Comparison of ENCODE assay signal across 1 cellular context in the genomic region with DNA sequence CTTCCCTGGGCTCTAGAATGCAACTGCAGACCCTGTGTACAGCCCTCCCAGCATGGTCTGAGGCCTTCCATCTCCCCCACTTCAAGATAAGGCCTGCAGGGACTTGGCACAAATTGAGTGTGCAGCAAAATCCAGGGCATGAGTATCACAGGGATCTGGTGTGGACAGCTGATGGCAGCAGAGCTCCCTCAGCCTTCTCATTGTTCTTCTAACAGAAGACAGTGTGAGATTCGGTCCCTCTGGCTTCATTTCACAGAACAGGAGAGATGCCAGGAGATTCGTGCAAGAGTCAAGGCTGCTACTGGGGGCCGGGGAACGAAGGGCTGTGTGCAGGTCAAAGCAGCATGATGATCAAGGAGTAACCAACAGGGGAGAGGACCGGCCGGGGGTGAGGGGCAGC.
TF ChIP-seq lines count a peak whose summit lies in the region.

No MANE protein-coding gene starts in this region.

TF ChIP-seq in K562, 482 proteins besides CTCF, POLR2A, EP300 and RAD21 (continued from another document):
- TF ChIP-seq, protein P1, sequence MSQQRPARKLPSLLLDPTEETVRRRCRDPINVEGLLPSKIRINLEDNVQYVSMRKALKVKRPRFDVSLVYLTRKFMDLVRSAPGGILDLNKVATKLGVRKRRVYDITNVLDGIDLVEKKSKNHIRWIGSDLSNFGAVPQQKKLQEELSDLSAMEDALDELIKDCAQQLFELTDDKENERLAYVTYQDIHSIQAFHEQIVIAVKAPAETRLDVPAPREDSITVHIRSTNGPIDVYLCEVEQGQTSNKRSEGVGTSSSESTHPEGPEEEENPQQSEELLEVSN (IDR thresholded peaks at IDR 0.05; ENCODE audit: borderline replicate concordance in 1 of 2, extremely low read depth in 1 of 2, insufficient read depth in 1 of 2, insufficient read length in 1 of 2, low read depth in 1 of 2, low read length in 1 of 2, poor library complexity in 1 of 2, severe bottlenecking in 1 of 2), result no peak
- TF ChIP-seq ZNF507 (tag; conservative IDR thresholded peaks at IDR 0.05), result no peak
- no peak for TF ChIP-seq ATF2 (CRISPR knock-in tag; IDR thresholded peaks at IDR 0.05)
- TF ChIP-seq MTA1 (IDR thresholded peaks at IDR 0.05; ENCODE audit: borderline replicate concordance), result no peak
- TF ChIP-seq PCBP2 (IDR thresholded peaks at IDR 0.05; ENCODE audit: low read depth, low read length, poor library complexity, severe bottlenecking), result no peak
- TF ChIP-seq, protein P2, sequence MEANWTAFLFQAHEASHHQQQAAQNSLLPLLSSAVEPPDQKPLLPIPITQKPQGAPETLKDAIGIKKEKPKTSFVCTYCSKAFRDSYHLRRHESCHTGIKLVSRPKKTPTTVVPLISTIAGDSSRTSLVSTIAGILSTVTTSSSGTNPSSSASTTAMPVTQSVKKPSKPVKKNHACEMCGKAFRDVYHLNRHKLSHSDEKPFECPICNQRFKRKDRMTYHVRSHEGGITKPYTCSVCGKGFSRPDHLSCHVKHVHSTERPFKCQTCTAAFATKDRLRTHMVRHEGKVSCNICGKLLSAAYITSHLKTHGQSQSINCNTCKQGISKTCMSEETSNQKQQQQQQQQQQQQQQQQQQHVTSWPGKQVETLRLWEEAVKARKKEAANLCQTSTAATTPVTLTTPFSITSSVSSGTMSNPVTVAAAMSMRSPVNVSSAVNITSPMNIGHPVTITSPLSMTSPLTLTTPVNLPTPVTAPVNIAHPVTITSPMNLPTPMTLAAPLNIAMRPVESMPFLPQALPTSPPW (CRISPR knock-in tag; IDR thresholded peaks at IDR 0.05), result no peak
- TF ChIP-seq, protein P3, sequence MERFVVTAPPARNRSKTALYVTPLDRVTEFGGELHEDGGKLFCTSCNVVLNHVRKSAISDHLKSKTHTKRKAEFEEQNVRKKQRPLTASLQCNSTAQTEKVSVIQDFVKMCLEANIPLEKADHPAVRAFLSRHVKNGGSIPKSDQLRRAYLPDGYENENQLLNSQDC (CRISPR knock-in tag; IDR thresholded peaks at IDR 0.05), result no peak
- no peak for TF ChIP-seq CC2D1A (IDR thresholded peaks at IDR 0.05)
- TF ChIP-seq SAFB (IDR thresholded peaks at IDR 0.05; ENCODE audit: borderline replicate concordance, low read depth, low read length), result no peak
- TF ChIP-seq STAT5A (IDR thresholded peaks at IDR 0.05; ENCODE audit: borderline replicate concordance, low read length), result no peak
- TF ChIP-seq, protein P4, sequence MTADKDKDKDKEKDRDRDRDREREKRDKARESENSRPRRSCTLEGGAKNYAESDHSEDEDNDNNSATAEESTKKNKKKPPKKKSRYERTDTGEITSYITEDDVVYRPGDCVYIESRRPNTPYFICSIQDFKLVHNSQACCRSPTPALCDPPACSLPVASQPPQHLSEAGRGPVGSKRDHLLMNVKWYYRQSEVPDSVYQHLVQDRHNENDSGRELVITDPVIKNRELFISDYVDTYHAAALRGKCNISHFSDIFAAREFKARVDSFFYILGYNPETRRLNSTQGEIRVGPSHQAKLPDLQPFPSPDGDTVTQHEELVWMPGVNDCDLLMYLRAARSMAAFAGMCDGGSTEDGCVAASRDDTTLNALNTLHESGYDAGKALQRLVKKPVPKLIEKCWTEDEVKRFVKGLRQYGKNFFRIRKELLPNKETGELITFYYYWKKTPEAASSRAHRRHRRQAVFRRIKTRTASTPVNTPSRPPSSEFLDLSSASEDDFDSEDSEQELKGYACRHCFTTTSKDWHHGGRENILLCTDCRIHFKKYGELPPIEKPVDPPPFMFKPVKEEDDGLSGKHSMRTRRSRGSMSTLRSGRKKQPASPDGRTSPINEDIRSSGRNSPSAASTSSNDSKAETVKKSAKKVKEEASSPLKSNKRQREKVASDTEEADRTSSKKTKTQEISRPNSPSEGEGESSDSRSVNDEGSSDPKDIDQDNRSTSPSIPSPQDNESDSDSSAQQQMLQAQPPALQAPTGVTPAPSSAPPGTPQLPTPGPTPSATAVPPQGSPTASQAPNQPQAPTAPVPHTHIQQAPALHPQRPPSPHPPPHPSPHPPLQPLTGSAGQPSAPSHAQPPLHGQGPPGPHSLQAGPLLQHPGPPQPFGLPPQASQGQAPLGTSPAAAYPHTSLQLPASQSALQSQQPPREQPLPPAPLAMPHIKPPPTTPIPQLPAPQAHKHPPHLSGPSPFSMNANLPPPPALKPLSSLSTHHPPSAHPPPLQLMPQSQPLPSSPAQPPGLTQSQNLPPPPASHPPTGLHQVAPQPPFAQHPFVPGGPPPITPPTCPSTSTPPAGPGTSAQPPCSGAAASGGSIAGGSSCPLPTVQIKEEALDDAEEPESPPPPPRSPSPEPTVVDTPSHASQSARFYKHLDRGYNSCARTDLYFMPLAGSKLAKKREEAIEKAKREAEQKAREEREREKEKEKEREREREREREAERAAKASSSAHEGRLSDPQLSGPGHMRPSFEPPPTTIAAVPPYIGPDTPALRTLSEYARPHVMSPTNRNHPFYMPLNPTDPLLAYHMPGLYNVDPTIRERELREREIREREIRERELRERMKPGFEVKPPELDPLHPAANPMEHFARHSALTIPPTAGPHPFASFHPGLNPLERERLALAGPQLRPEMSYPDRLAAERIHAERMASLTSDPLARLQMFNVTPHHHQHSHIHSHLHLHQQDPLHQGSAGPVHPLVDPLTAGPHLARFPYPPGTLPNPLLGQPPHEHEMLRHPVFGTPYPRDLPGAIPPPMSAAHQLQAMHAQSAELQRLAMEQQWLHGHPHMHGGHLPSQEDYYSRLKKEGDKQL (CRISPR knock-in tag; IDR thresholded peaks at IDR 0.05; ENCODE audit: borderline replicate concordance), result no peak
